Comparison of ENCODE assay signal across 21 cellular contexts in the genomic region with DNA sequence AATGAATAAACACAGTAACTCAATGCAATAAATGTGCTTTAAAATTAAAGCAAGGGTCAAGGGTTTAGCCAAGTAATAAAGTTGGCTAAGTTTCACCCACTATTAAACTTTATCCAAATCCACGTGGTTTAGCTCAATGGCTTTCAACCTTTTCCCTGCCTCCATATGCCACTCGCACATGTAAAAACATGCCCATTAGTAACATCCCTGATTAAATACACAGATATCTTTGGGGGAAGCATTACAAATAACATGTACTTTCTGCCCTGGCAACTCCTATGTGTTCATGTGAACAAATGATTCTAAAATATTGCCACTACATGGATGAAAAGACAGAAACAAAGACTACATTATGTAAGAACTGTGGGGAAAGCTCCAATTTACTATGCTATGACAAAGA.
"Had no signal": no experiment of that assay in that cellular context is flagged by ENCODE, and none has a peak within 500 bp of the region (broad histone marks: within the 10 kb centered on the region; RNA-seq: fewer than 3 reads in every experiment).

No MANE protein-coding gene starts in this region.

- FAIRE-seq: endothelial cell of umbilical vein had no signal

- H3K4me3 ChIP-seq: psoas muscle, sigmoid colon, spleen, tibial artery had no signal

- H3K9ac ChIP-seq: SK-N-SH had no signal

- H3K27me3 ChIP-seq: brain microvascular endothelial cell, sigmoid colon, spleen, tibial artery had no signal

- DNase-seq: activated B cell treated with CpG ODN at 0.5 μM for 24 hours; activated CD4-positive, alpha-beta T cell treated with anti-CD3 and anti-CD28 coated beads for 4 hours; activated CD8-positive, alpha-beta T cell treated with anti-CD3 and anti-CD28 coated beads for 36 hours; activated naive CD4-positive, alpha-beta T cell treated with Interleukin-2 at 50 U/mL for 16 hours; activated naive CD8-positive, alpha-beta T cell treated with anti-CD3 and anti-CD28 coated beads, Interleukin-2, amount 10 ng/mL, durations not matched to agents 7 days and 5 days; activated T-cell treated with anti-CD3 and anti-CD28 coated beads, Interleukin-2, amount 50 U/mL, for 1 hour; amygdala; brain microvascular endothelial cell; effector memory CD4-positive, alpha-beta T cell; foreskin fibroblast; left ventricle myocardium superior; mesendoderm; naive thymus-derived CD8-positive, alpha-beta T cell; psoas muscle; sigmoid colon; SK-N-SH; spleen; stimulated activated CD4-positive, alpha-beta T cell treated with anti-CD3 and anti-CD28 coated beads, Interleukin-4, amount 100 ng/mL, for 4 hours; stimulated activated naive B cell treated with anti-CD40 and anti-IgM and Interleukin-4, amounts not matched to agents 10 μg/mL and 1 μg/mL and 100 μg/mL, for 72 hours; tibial artery had no signal

- H3K36me3 ChIP-seq: brain microvascular endothelial cell had no signal

- ATAC-seq: activated CD8-positive, alpha-beta T cell treated with anti-CD3 and anti-CD28 coated beads for 36 hours; left ventricle myocardium superior; naive thymus-derived CD8-positive, alpha-beta T cell; psoas muscle; stimulated activated naive B cell treated with anti-CD40 and anti-IgM and Interleukin-4, amounts not matched to agents 10 μg/mL and 1 μg/mL and 100 μg/mL, for 72 hours had no signal

- H3K9me3 ChIP-seq: psoas muscle, sigmoid colon, SK-N-SH, spleen, tibial artery had no signal

- H3K4me2 ChIP-seq: SK-N-SH had no signal

- H3K27ac ChIP-seq: brain microvascular endothelial cell, psoas muscle, sigmoid colon, tibial artery had no signal
